1 cellular context compared by ENCODE assay signal in the genomic region with DNA sequence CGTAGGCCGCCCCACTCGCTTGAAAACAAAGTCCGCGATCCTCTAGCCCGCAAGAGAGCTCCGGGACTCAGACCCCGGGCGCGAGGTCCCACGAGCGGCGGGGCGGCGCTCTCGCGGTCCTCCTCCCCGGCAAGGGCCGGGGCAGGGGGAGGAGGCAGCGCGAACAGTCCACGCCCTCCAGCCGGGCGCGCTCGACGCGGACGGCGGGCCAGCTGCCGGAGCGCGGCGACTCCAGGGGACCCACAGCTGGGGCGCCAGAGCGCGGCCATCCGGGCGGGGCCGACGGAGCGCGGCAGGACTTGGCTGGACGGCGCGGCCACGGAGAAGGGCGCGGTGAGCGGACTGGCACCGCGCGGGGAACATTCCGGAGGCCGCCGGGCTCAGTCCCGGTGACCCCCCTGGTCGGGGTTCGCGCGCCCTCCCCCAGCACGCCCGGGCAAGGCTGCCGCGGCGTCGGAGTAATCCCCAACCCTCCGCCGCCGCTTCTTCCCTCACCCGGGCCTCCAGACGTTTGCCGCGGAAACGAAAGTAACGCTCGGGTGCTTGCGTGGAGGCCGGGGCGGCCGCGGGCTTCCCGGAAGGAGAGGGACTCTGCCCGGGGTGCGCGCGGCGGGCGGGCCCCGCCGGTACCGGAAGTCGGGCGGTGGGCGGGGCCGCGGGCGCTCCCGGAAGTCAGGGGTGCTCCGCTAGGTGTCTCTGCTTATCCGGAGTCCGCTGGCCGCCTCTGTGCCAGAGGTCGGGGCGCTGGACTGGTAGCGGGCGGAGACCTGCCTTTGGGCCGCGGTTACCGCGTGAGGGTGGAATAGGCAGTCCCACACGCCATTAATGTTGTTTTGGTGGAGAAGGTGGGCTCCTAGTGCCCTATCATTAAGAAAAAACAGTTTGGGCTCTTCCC.
TF ChIP-seq lines count a peak whose summit lies in the region.

A gene (plus strand): TSS at position 166 of the 895 bp plus-strand sequence. CDS start 8,330 bp downstream, outside the sequence.

TF ChIP-seq in K562, 482 proteins besides CTCF, POLR2A, EP300 and RAD21 (continued from another document and continues in another):
- TF ChIP-seq KDM4B (IDR thresholded peaks at IDR 0.05; ENCODE audit: borderline replicate concordance in 2 of 2, low read depth in 1 of 2) (peak in 1 of 2 experiments; percentile 90; a peak in 1 of 4 replicates), MCM2 (IDR thresholded peaks at IDR 0.05; ENCODE audit: low read depth) (no peak), MAFK (IDR thresholded peaks at IDR 0.05; ENCODE audit: low read length) (peak; percentile 1; the same call in 1 of the 2 replicates), BCL6 (CRISPR knock-in tag; IDR thresholded peaks at IDR 0.05) (no peak), CBX5 (IDR thresholded peaks at IDR 0.05; ENCODE audit: borderline replicate concordance, low read depth) (no peak), KLF1 (tag; IDR thresholded peaks at IDR 0.05) (peak; percentile 86), ZNF311 (CRISPR knock-in tag; IDR thresholded peaks at IDR 0.05) (no peak), ARID1B (IDR thresholded peaks at IDR 0.05) (no peak), ZFP1 (CRISPR knock-in tag; IDR thresholded peaks at IDR 0.05) (no peak), TAF7 (tag; IDR thresholded peaks at IDR 0.05) (peak; percentile 52; the same call in 1 of the 2 replicates), ZNF77 (CRISPR knock-in tag; IDR thresholded peaks at IDR 0.05) (no peak), SMAD1 (IDR thresholded peaks at IDR 0.05; ENCODE audit: low read depth, low read length, partially characterized antibody) (peak; percentile 59), WHSC1 (IDR thresholded peaks at IDR 0.05; ENCODE audit: low read length) (no peak), ZNF696 (CRISPR knock-in tag; conservative IDR thresholded peaks at IDR 0.05) (no peak; the same call in 1 of the 2 replicates), ZSCAN29 (IDR thresholded peaks at IDR 0.05) (0 out of 2 replicates have a peak, but pooled peaks have one; percentile 70), BHLHE40 (IDR thresholded peaks at IDR 0.05; ENCODE audit: low read length) (peak; percentile 12), CEBPG (CRISPR knock-in tag; IDR thresholded peaks at IDR 0.05) (no peak), CEBPG (tag; conservative IDR thresholded peaks at IDR 0.05 in 1 of 2, IDR thresholded peaks at IDR 0.05 in 1 of 2) (no peak), SIN3B (IDR thresholded peaks at IDR 0.05; ENCODE audit: low read depth) (peak; percentile 71), KLF6 (CRISPR knock-in tag; IDR thresholded peaks at IDR 0.05; ENCODE audit: borderline replicate concordance) (peak; percentile 38; the same call in 1 of the 2 replicates), CBX1 (IDR thresholded peaks at IDR 0.05; ENCODE audit: low read depth) (peak; percentile 96; the same call in 1 of the 2 replicates), RBM34 (IDR thresholded peaks at IDR 0.05; ENCODE audit: borderline replicate concordance, insufficient read depth, low read length) (0 out of 2 replicates have a peak, but pooled peaks have one; percentile 22), TAF1 (IDR thresholded peaks at IDR 0.05; ENCODE audit: control insufficient read depth, extremely low read depth, insufficient read depth, low read length, severe bottlenecking) (peak; percentile 86), ZNF282 (CRISPR knock-in tag; IDR thresholded peaks at IDR 0.05) (peak; percentile 50; the same call in 1 of the 2 replicates), MYC (IDR thresholded peaks at IDR 0.05; ENCODE audit: low read depth, low read length) (peak; percentile 78), MYC (CRISPR knock-in tag; IDR thresholded peaks at IDR 0.05; ENCODE audit: borderline replicate concordance, low read depth) (no peak), ZNF143 (CRISPR knock-in tag; IDR thresholded peaks at IDR 0.05) (no peak), MEF2A (IDR thresholded peaks at IDR 0.05; ENCODE audit: control insufficient read depth, low read depth, low read length) (no peak), RHOXF2B (CRISPR knock-in tag; conservative IDR thresholded peaks at IDR 0.05) (no peak)
- TF ChIP-seq, protein P1, sequence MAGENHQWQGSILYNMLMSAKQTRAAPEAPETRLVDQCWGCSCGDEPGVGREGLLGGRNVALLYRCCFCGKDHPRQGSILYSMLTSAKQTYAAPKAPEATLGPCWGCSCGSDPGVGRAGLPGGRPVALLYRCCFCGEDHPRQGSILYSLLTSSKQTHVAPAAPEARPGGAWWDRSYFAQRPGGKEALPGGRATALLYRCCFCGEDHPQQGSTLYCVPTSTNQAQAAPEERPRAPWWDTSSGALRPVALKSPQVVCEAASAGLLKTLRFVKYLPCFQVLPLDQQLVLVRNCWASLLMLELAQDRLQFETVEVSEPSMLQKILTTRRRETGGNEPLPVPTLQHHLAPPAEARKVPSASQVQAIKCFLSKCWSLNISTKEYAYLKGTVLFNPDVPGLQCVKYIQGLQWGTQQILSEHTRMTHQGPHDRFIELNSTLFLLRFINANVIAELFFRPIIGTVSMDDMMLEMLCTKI (IDR thresholded peaks at IDR 0.05; ENCODE audit: partially characterized antibody) = no peak
- TF ChIP-seq, protein P2, sequence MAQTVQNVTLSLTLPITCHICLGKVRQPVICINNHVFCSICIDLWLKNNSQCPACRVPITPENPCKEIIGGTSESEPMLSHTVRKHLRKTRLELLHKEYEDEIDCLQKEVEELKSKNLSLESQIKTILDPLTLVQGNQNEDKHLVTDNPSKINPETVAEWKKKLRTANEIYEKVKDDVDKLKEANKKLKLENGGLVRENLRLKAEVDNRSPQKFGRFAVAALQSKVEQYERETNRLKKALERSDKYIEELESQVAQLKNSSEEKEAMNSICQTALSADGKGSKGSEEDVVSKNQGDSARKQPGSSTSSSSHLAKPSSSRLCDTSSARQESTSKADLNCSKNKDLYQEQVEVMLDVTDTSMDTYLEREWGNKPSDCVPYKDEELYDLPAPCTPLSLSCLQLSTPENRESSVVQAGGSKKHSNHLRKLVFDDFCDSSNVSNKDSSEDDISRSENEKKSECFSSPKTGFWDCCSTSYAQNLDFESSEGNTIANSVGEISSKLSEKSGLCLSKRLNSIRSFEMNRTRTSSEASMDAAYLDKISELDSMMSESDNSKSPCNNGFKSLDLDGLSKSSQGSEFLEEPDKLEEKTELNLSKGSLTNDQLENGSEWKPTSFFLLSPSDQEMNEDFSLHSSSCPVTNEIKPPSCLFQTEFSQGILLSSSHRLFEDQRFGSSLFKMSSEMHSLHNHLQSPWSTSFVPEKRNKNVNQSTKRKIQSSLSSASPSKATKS (CRISPR knock-in tag; IDR thresholded peaks at IDR 0.05) = no peak
- TF ChIP-seq, protein P3, sequence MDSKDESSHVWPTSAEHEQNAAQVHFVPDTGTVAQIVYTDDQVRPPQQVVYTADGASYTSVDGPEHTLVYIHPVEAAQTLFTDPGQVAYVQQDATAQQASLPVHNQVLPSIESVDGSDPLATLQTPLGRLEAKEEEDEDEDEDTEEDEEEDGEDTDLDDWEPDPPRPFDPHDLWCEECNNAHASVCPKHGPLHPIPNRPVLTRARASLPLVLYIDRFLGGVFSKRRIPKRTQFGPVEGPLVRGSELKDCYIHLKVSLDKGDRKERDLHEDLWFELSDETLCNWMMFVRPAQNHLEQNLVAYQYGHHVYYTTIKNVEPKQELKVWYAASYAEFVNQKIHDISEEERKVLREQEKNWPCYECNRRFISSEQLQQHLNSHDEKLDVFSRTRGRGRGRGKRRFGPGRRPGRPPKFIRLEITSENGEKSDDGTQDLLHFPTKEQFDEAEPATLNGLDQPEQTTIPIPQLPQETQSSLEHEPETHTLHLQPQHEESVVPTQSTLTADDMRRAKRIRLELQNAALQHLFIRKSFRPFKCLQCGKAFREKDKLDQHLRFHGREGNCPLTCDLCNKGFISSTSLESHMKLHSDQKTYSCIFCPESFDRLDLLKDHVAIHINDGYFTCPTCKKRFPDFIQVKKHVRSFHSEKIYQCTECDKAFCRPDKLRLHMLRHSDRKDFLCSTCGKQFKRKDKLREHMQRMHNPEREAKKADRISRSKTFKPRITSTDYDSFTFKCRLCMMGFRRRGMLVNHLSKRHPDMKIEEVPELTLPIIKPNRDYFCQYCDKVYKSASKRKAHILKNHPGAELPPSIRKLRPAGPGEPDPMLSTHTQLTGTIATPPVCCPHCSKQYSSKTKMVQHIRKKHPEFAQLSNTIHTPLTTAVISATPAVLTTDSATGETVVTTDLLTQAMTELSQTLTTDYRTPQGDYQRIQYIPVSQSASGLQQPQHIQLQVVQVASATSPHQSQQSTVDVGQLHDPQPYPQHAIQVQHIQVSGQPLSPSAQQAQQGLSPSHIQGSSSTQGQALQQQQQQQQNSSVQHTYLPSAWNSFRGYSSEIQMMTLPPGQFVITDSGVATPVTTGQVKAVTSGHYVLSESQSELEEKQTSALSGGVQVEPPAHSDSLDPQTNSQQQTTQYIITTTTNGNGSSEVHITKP (IDR thresholded peaks at IDR 0.05; ENCODE audit: partially characterized antibody) = peak; percentile 5
- TF ChIP-seq, protein P4, sequence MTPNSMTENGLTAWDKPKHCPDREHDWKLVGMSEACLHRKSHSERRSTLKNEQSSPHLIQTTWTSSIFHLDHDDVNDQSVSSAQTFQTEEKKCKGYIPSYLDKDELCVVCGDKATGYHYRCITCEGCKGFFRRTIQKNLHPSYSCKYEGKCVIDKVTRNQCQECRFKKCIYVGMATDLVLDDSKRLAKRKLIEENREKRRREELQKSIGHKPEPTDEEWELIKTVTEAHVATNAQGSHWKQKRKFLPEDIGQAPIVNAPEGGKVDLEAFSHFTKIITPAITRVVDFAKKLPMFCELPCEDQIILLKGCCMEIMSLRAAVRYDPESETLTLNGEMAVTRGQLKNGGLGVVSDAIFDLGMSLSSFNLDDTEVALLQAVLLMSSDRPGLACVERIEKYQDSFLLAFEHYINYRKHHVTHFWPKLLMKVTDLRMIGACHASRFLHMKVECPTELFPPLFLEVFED (CRISPR knock-in tag; conservative IDR thresholded peaks at IDR 0.05) = peak; percentile 66; the same call in 1 of the 2 replicates
- TF ChIP-seq, protein P5, sequence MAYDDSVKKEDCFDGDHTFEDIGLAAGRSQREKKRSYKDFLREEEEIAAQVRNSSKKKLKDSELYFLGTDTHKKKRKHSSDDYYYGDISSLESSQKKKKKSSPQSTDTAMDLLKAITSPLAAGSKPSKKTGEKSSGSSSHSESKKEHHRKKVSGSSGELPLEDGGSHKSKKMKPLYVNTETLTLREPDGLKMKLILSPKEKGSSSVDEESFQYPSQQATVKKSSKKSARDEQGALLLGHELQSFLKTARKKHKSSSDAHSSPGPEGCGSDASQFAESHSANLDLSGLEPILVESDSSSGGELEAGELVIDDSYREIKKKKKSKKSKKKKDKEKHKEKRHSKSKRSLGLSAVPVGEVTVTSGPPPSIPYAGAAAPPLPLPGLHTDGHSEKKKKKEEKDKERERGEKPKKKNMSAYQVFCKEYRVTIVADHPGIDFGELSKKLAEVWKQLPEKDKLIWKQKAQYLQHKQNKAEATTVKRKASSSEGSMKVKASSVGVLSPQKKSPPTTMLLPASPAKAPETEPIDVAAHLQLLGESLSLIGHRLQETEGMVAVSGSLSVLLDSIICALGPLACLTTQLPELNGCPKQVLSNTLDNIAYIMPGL (CRISPR knock-in tag; IDR thresholded peaks at IDR 0.05) = peak; percentile 79; the same call in 1 of the 2 replicates
